ENCODE assay signal across 28 cellular contexts in genomic region chr14:96442355-96442754, GRCh38.
"Had no signal": no experiment of that assay in that cellular context is flagged by ENCODE, and none has a peak within 500 bp of the region (broad histone marks: within the 10 kb centered on the region; RNA-seq: fewer than 3 reads in every experiment).

No MANE protein-coding gene starts in this region.

- H3K27me3 Mint-ChIP-seq: activated CD8-positive, alpha-beta T cell treated with anti-CD3 and anti-CD28 coated beads for 36 hours; type B pancreatic cell had no signal

- H3K4me1 ChIP-seq: gastrocnemius medialis, left ventricle myocardium inferior, prostate gland, testis, uterus had no signal

- H3K4me1 Mint-ChIP-seq: activated B cell treated with CpG ODN at 0.5 μM for 24 hours; activated T-helper 17 cell treated with anti-CD3 and anti-CD28 coated beads, Interleukin-2, amount 50 U/mL, for 72 hours; central memory CD8-positive, alpha-beta T cell; nephron had no signal

- DNase-seq: activated B cell treated with CpG ODN at 0.5 μM for 24 hours; activated CD4-positive, alpha-beta T cell treated with anti-CD3 and anti-CD28 coated beads, Interleukin-2, amount 50 U/mL, for 1 hour; activated CD8-positive, alpha-beta T cell treated with anti-CD3 and anti-CD28 coated beads for 36 hours; activated T-cell treated with anti-CD3 and anti-CD28 coated beads, Interleukin-2, amount 50 U/mL, for 4 hours; dermis blood vessel endothelial cell; effector memory CD4-positive, alpha-beta T cell; erythroblast; gastrocnemius medialis; glutamatergic neuron; left ventricle myocardium inferior; mesendoderm; mucosa of descending colon; ovary; retina; stimulated activated CD4-positive, alpha-beta T cell treated with anti-CD3 and anti-CD28 coated beads, Interleukin-2, amount 100 ng/mL, for 48 hours; stimulated activated naive CD4-positive, alpha-beta T cell treated with Interleukin-2 at 50 U/mL for 16 hours; T-helper 1 cell; testis; uterus had no signal

- H3K9me3 ChIP-seq: gastrocnemius medialis, left ventricle myocardium inferior, mucosa of descending colon, neutrophil, ovary, prostate gland, testis, uterus had no signal

- H3K27ac Mint-ChIP-seq: activated B cell treated with CpG ODN at 0.5 μM for 24 hours; activated CD8-positive, alpha-beta T cell treated with anti-CD3 and anti-CD28 coated beads for 36 hours; activated naive CD4-positive, alpha-beta T cell treated with anti-CD3 and anti-CD28 coated beads, Interleukin-2, amount 50 U/mL, for 72 hours; activated T-helper 17 cell treated with anti-CD3 and anti-CD28 coated beads, Interleukin-2, amount 50 U/mL, for 72 hours; nephron; T-helper 2 cell treated with Interferon-gamma antibody and Interleukin-4, amounts not matched to agents 5 μg/mL and 100 μg/mL, for 36 hours; type B pancreatic cell had no signal

- H3K9me3 Mint-ChIP-seq: activated B cell treated with CpG ODN at 0.5 μM for 24 hours; activated CD8-positive, alpha-beta T cell treated with anti-CD3 and anti-CD28 coated beads for 36 hours; activated naive CD4-positive, alpha-beta T cell treated with anti-CD3 and anti-CD28 coated beads, Interleukin-2, amount 50 U/mL, for 72 hours; activated T-cell treated with anti-CD3 and anti-CD28 coated beads, Interleukin-2, amount 50 U/mL, for 4 hours; activated T-helper 17 cell treated with anti-CD3 and anti-CD28 coated beads, Interleukin-2, amount 50 U/mL, for 72 hours; central memory CD8-positive, alpha-beta T cell; nephron; T-helper 2 cell treated with Interferon-gamma antibody and Interleukin-4, amounts not matched to agents 5 μg/mL and 100 μg/mL, for 36 hours; type B pancreatic cell had no signal

- H3K4me3 ChIP-seq: gastrocnemius medialis, left ventricle myocardium inferior, lung, mucosa of descending colon, ovary, prostate gland, testis, uterus had no signal

- H3K27me3 ChIP-seq: gastrocnemius medialis, neutrophil, ovary, testis, uterus had no signal

- H3K36me3 Mint-ChIP-seq: activated naive CD4-positive, alpha-beta T cell treated with anti-CD3 and anti-CD28 coated beads, Interleukin-2, amount 50 U/mL, for 72 hours had no signal

- ATAC-seq: activated CD8-positive, alpha-beta T cell treated with anti-CD3 and anti-CD28 coated beads for 36 hours; activated naive CD4-positive, alpha-beta T cell treated with anti-CD3 and anti-CD28 coated beads, Interleukin-2, amount 50 U/mL, for 72 hours; activated T-cell treated with anti-CD3 and anti-CD28 coated beads, Interleukin-2, amount 50 U/mL, for 4 hours; activated T-helper 17 cell treated with anti-CD3 and anti-CD28 coated beads, Interleukin-2, amount 50 U/mL, for 72 hours; gastrocnemius medialis; mucosa of descending colon had no signal

- H3K4me3 Mint-ChIP-seq: activated B cell treated with CpG ODN at 0.5 μM for 24 hours; activated CD8-positive, alpha-beta T cell treated with anti-CD3 and anti-CD28 coated beads for 36 hours; activated T-cell treated with anti-CD3 and anti-CD28 coated beads, Interleukin-2, amount 50 U/mL, for 4 hours; activated T-helper 17 cell treated with anti-CD3 and anti-CD28 coated beads, Interleukin-2, amount 50 U/mL, for 72 hours; central memory CD8-positive, alpha-beta T cell; nephron; T-helper 2 cell treated with Interferon-gamma antibody and Interleukin-4, amounts not matched to agents 5 μg/mL and 100 μg/mL, for 36 hours; type B pancreatic cell had no signal

- H3K27ac ChIP-seq: gastrocnemius medialis, left ventricle myocardium inferior, neutrophil, ovary, prostate gland, testis, uterus had no signal
